Comparison of ENCODE assay signal across 1 cellular context in genomic region chr22:35350539-35351503, GRCh38.
TF ChIP-seq lines count a peak whose summit lies in the region.

No MANE protein-coding gene starts in this region.

TF ChIP-seq in H1, 55 proteins besides CTCF, POLR2A, EP300 and RAD21:
- TF ChIP-seq JUN (IDR thresholded peaks at IDR 0.05; ENCODE audit: low read depth, low read length), result no peak
- TF ChIP-seq ATF2 (IDR thresholded peaks at IDR 0.05; ENCODE audit: low read length), result no peak
- TF ChIP-seq ATF3 (IDR thresholded peaks at IDR 0.05; ENCODE audit: insufficient read depth, low read depth, low read length), result no peak
- no peak for TF ChIP-seq TAF7 (optimal IDR thresholded peaks at IDR 0.05; ENCODE audit: borderline replicate concordance, low read depth, low read length)
- TF ChIP-seq, protein P1, sequence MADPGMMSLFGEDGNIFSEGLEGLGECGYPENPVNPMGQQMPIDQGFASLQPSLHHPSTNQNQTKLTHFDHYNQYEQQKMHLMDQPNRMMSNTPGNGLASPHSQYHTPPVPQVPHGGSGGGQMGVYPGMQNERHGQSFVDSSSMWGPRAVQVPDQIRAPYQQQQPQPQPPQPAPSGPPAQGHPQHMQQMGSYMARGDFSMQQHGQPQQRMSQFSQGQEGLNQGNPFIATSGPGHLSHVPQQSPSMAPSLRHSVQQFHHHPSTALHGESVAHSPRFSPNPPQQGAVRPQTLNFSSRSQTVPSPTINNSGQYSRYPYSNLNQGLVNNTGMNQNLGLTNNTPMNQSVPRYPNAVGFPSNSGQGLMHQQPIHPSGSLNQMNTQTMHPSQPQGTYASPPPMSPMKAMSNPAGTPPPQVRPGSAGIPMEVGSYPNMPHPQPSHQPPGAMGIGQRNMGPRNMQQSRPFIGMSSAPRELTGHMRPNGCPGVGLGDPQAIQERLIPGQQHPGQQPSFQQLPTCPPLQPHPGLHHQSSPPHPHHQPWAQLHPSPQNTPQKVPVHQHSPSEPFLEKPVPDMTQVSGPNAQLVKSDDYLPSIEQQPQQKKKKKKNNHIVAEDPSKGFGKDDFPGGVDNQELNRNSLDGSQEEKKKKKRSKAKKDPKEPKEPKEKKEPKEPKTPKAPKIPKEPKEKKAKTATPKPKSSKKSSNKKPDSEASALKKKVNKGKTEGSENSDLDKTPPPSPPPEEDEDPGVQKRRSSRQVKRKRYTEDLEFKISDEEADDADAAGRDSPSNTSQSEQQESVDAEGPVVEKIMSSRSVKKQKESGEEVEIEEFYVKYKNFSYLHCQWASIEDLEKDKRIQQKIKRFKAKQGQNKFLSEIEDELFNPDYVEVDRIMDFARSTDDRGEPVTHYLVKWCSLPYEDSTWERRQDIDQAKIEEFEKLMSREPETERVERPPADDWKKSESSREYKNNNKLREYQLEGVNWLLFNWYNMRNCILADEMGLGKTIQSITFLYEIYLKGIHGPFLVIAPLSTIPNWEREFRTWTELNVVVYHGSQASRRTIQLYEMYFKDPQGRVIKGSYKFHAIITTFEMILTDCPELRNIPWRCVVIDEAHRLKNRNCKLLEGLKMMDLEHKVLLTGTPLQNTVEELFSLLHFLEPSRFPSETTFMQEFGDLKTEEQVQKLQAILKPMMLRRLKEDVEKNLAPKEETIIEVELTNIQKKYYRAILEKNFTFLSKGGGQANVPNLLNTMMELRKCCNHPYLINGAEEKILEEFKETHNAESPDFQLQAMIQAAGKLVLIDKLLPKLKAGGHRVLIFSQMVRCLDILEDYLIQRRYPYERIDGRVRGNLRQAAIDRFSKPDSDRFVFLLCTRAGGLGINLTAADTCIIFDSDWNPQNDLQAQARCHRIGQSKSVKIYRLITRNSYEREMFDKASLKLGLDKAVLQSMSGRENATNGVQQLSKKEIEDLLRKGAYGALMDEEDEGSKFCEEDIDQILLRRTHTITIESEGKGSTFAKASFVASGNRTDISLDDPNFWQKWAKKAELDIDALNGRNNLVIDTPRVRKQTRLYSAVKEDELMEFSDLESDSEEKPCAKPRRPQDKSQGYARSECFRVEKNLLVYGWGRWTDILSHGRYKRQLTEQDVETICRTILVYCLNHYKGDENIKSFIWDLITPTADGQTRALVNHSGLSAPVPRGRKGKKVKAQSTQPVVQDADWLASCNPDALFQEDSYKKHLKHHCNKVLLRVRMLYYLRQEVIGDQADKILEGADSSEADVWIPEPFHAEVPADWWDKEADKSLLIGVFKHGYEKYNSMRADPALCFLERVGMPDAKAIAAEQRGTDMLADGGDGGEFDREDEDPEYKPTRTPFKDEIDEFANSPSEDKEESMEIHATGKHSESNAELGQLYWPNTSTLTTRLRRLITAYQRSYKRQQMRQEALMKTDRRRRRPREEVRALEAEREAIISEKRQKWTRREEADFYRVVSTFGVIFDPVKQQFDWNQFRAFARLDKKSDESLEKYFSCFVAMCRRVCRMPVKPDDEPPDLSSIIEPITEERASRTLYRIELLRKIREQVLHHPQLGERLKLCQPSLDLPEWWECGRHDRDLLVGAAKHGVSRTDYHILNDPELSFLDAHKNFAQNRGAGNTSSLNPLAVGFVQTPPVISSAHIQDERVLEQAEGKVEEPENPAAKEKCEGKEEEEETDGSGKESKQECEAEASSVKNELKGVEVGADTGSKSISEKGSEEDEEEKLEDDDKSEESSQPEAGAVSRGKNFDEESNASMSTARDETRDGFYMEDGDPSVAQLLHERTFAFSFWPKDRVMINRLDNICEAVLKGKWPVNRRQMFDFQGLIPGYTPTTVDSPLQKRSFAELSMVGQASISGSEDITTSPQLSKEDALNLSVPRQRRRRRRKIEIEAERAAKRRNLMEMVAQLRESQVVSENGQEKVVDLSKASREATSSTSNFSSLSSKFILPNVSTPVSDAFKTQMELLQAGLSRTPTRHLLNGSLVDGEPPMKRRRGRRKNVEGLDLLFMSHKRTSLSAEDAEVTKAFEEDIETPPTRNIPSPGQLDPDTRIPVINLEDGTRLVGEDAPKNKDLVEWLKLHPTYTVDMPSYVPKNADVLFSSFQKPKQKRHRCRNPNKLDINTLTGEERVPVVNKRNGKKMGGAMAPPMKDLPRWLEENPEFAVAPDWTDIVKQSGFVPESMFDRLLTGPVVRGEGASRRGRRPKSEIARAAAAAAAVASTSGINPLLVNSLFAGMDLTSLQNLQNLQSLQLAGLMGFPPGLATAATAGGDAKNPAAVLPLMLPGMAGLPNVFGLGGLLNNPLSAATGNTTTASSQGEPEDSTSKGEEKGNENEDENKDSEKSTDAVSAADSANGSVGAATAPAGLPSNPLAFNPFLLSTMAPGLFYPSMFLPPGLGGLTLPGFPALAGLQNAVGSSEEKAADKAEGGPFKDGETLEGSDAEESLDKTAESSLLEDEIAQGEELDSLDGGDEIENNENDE (IDR thresholded peaks at IDR 0.05; ENCODE audit: insufficient replicate concordance, low read length), result no peak
- no peak for TF ChIP-seq GABPA (IDR thresholded peaks at IDR 0.05; ENCODE audit: borderline replicate concordance, insufficient read depth, low read length)
- TF ChIP-seq, protein P2, sequence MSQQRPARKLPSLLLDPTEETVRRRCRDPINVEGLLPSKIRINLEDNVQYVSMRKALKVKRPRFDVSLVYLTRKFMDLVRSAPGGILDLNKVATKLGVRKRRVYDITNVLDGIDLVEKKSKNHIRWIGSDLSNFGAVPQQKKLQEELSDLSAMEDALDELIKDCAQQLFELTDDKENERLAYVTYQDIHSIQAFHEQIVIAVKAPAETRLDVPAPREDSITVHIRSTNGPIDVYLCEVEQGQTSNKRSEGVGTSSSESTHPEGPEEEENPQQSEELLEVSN (IDR thresholded peaks at IDR 0.05), result no peak
- TF ChIP-seq TCF12 (IDR thresholded peaks at IDR 0.05; ENCODE audit: low read depth, low read length), result no peak
- TF ChIP-seq TBP (IDR thresholded peaks at IDR 0.05; ENCODE audit: low read depth, low read length), result peak; percentile 50; the same call in 1 of the 2 replicates
- no peak for TF ChIP-seq ZNF274 (IDR thresholded peaks at IDR 0.05; ENCODE audit: borderline replicate concordance, extremely low read depth, low read length)
- TF ChIP-seq, protein P3, sequence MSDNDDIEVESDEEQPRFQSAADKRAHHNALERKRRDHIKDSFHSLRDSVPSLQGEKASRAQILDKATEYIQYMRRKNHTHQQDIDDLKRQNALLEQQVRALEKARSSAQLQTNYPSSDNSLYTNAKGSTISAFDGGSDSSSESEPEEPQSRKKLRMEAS (IDR thresholded peaks at IDR 0.05), result peak; percentile 33; the same call in 1 of the 2 replicates
- TF ChIP-seq CREB1 (IDR thresholded peaks at IDR 0.05), result peak; percentile 28; the same call in 1 of the 2 replicates
- TF ChIP-seq FOSL1 (IDR thresholded peaks at IDR 0.05; ENCODE audit: insufficient read depth, low read depth, low read length), result no peak
- no peak for TF ChIP-seq RBBP5 (IDR thresholded peaks at IDR 0.05; ENCODE audit: borderline replicate concordance, low read depth, low read length)
- no peak for TF ChIP-seq RNF2 (IDR thresholded peaks at IDR 0.05; ENCODE audit: borderline replicate concordance, low read depth, low read length, missing control alignments, poor library complexity, severe bottlenecking)
- TF ChIP-seq PHF8 (conservative IDR thresholded peaks at IDR 0.05; ENCODE audit: low read depth, low read length), result no peak
- no peak; the same call in 1 of the 2 replicates for TF ChIP-seq MAFK (IDR thresholded peaks at IDR 0.05; ENCODE audit: low read depth, low read length)
- no peak for TF ChIP-seq HDAC6 (IDR thresholded peaks at IDR 0.05; ENCODE audit: low read depth, low read length)
- no peak for TF ChIP-seq YY1 (IDR thresholded peaks at IDR 0.05; ENCODE audit: low read depth, low read length)
- TF ChIP-seq CTBP2 (IDR thresholded peaks at IDR 0.05; ENCODE audit: borderline replicate concordance, insufficient read depth, insufficient read length, low read length), result no peak
- TF ChIP-seq HDAC2 (IDR thresholded peaks at IDR 0.05; ENCODE audit: borderline replicate concordance in 1 of 2, low read depth in 2 of 2, low read length in 2 of 2), result no peak
- TF ChIP-seq BCL11A (IDR thresholded peaks at IDR 0.05; ENCODE audit: low read depth in 2 of 2, low read length in 2 of 2), result no peak
- TF ChIP-seq SIX5 (IDR thresholded peaks at IDR 0.05; ENCODE audit: low read depth, low read length), result no peak
- no peak for TF ChIP-seq TEAD4 (IDR thresholded peaks at IDR 0.05; ENCODE audit: low read depth, low read length)
- no peak for TF ChIP-seq EGR1 (IDR thresholded peaks at IDR 0.05; ENCODE audit: borderline replicate concordance, low read depth, low read length)
- no peak for TF ChIP-seq KDM5A (IDR thresholded peaks at IDR 0.05; ENCODE audit: low read length)
- no peak for TF ChIP-seq GTF2F1 (IDR thresholded peaks at IDR 0.05; ENCODE audit: borderline replicate concordance, low read depth, low read length)
- TF ChIP-seq, protein P4, sequence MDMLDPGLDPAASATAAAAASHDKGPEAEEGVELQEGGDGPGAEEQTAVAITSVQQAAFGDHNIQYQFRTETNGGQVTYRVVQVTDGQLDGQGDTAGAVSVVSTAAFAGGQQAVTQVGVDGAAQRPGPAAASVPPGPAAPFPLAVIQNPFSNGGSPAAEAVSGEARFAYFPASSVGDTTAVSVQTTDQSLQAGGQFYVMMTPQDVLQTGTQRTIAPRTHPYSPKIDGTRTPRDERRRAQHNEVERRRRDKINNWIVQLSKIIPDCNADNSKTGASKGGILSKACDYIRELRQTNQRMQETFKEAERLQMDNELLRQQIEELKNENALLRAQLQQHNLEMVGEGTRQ (IDR thresholded peaks at IDR 0.05; ENCODE audit: low read length), result no peak
- TF ChIP-seq NRF1 (IDR thresholded peaks at IDR 0.05; ENCODE audit: low read depth, low read length), result no peak
- TF ChIP-seq SP1 (IDR thresholded peaks at IDR 0.05; ENCODE audit: low read depth, low read length), result no peak
- TF ChIP-seq CHD2 (IDR thresholded peaks at IDR 0.05; ENCODE audit: low read length), result peak; percentile 41; the same call in 1 of the 2 replicates
- TF ChIP-seq BACH1 (IDR thresholded peaks at IDR 0.05; ENCODE audit: low read length), result peak; percentile 72
- TF ChIP-seq CEBPB (IDR thresholded peaks at IDR 0.05; ENCODE audit: low read depth, low read length), result 0 out of 2 replicates have a peak, but pooled peaks have one; percentile 12
- no peak for TF ChIP-seq SUZ12 (IDR thresholded peaks at IDR 0.05; ENCODE audit: low read length)
- TF ChIP-seq CBX8 (IDR thresholded peaks at IDR 0.05; ENCODE audit: borderline replicate concordance, low read depth, low read length), result no peak
- TF ChIP-seq SAP30 (IDR thresholded peaks at IDR 0.05; ENCODE audit: insufficient read depth, insufficient replicate concordance, low read length), result no peak
- TF ChIP-seq TAF1 (IDR thresholded peaks at IDR 0.05; ENCODE audit: low read depth, low read length), result 0 out of 2 replicates have a peak, but pooled peaks have one; percentile 31
- peak; percentile 46 for TF ChIP-seq ASH2L (IDR thresholded peaks at IDR 0.05; ENCODE audit: low read length)
- TF ChIP-seq SIN3A (conservative IDR thresholded peaks at IDR 0.05 in 1 of 2, IDR thresholded peaks at IDR 0.05 in 1 of 2; ENCODE audit: low read depth in 1 of 2, low read length in 2 of 2), result peak in 1 of 2 experiments; percentile 46; a peak in 1 of 4 replicates
- TF ChIP-seq SP2 (IDR thresholded peaks at IDR 0.05; ENCODE audit: low read length), result no peak
- TF ChIP-seq CHD1 (IDR thresholded peaks at IDR 0.05; ENCODE audit: low read depth, low read length), result no peak
- no peak for TF ChIP-seq RFX5 (IDR thresholded peaks at IDR 0.05; ENCODE audit: borderline replicate concordance, low read depth, low read length)
- no peak for TF ChIP-seq CBX5 (IDR thresholded peaks at IDR 0.05; ENCODE audit: low read depth, low read length)
- no peak for TF ChIP-seq SRF (IDR thresholded peaks at IDR 0.05; ENCODE audit: low read depth, low read length)
- TF ChIP-seq RXRA (IDR thresholded peaks at IDR 0.05; ENCODE audit: insufficient read depth, low read depth, low read length), result no peak
- no peak for TF ChIP-seq SP4 (IDR thresholded peaks at IDR 0.05; ENCODE audit: low read length)
- TF ChIP-seq KDM4A (IDR thresholded peaks at IDR 0.05; ENCODE audit: low read depth, low read length, severe bottlenecking), result peak; percentile 87
- TF ChIP-seq BRCA1 (IDR thresholded peaks at IDR 0.05; ENCODE audit: low read depth, low read length), result no peak
- no peak for TF ChIP-seq POU5F1 (IDR thresholded peaks at IDR 0.05; ENCODE audit: low read depth, low read length)
- TF ChIP-seq SIRT6 (IDR thresholded peaks at IDR 0.05; ENCODE audit: low read length), result no peak
- TF ChIP-seq POLR2AphosphoS5 (IDR thresholded peaks at IDR 0.05; ENCODE audit: low read depth, low read length), result 0 out of 2 replicates have a peak, but pooled peaks have one; percentile 21
- TF ChIP-seq NANOG (IDR thresholded peaks at IDR 0.05; ENCODE audit: insufficient read depth, low read depth, low read length, poor library complexity, severe bottlenecking), result no peak
- TF ChIP-seq JUND (IDR thresholded peaks at IDR 0.05; ENCODE audit: low read length), result 0 out of 2 replicates have a peak, but pooled peaks have one; percentile 32
- TF ChIP-seq KDM1A (IDR thresholded peaks at IDR 0.05; ENCODE audit: borderline replicate concordance, low read length), result no peak
- TF ChIP-seq EZH2 (IDR thresholded peaks at IDR 0.05; ENCODE audit: low read depth, low read length, severe bottlenecking), result no peak
